Comparison of ENCODE assay signal across 15 cellular contexts in the genomic region with DNA sequence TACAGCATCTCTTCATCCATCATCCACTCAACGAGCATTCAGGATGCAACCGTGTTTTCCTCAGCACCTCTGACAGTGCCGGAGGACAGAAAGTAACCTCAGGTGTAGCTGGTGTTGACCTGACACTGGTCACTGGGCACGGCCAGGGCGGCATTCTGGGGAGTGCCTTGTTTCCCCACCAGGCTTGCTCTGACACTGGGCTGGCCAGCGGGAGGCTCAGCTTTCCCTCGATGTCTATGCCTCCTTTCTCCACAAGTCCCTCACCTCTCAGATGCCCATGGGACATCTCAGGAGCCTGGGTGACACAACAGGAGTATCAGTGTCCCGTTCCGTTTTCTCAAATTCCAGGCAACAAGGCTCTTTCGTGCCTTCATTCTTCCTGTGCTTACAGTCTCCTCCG. TPM values are rescaled to one million over a fixed set of nuclear protein-coding genes. Genes with fewer than 3 reads are reported as not detected.
A peak's percentile ranks its signal among the peaks of the same experiment; 100 is the strongest.
DNase-seq lines count a peak whose midpoint lies in the region; ATAC-seq lines count a peak whose summit lies in the region.
"Had no signal": no experiment of that assay in that cellular context is flagged by ENCODE, and none has a peak within 500 bp of the region (broad histone marks: within the 10 kb centered on the region; RNA-seq: fewer than 3 reads in every experiment).

No MANE protein-coding gene starts in this region.

- H3K4me1 Mint-ChIP-seq in activated naive CD4-positive, alpha-beta T cell treated with anti-CD3 and anti-CD28 coated beads, Interleukin-2, amount 10 ng/mL, durations not matched to agents 7 days and 5 days, result peaks cover 78% of the 10 kb centered on the region
- H3K4me1 Mint-ChIP-seq in activated CD8-positive, alpha-beta T cell treated with anti-CD3 and anti-CD28 coated beads, Interleukin-2, amount 10 ng/mL, durations not matched to agents 7 days and 5 days (ENCODE audit: low read depth), result peaks cover 59% of the 10 kb centered on the region
- peaks cover 72% of the 10 kb centered on the region for H3K4me1 Mint-ChIP-seq in central memory CD8-positive, alpha-beta T cell

- POLR2A ChIA-PET in activated CD8-positive, alpha-beta T cell treated with anti-CD3 and anti-CD28 coated beads, Interleukin-2, amount 10 ng/mL, durations not matched to agents 7 days and 5 days (lab: Charles Lee), result interaction anchor here (0.9 kb wide), 1 partner anchor 42 kb away, joined by 4 read pairs; no protein-coding TSS in a partner anchor

- intact Hi-C loops in posterior vena cava (cut with DNase I), result no loop called here

- H3K27me3 Mint-ChIP-seq in activated naive CD4-positive, alpha-beta T cell treated with anti-CD3 and anti-CD28 coated beads, Interleukin-2, amount 10 ng/mL, durations not matched to agents 7 days and 5 days, result no peaks in the 10 kb centered on the region
- H3K27me3 Mint-ChIP-seq in activated CD8-positive, alpha-beta T cell treated with anti-CD3 and anti-CD28 coated beads, Interleukin-2, amount 10 ng/mL, durations not matched to agents 7 days and 5 days (ENCODE audit: low read depth), result no peaks in the 10 kb centered on the region
- no peaks in the 10 kb centered on the region for H3K27me3 Mint-ChIP-seq in central memory CD8-positive, alpha-beta T cell

- no peaks in the 10 kb centered on the region for H3K9me3 Mint-ChIP-seq in activated naive CD4-positive, alpha-beta T cell treated with anti-CD3 and anti-CD28 coated beads, Interleukin-2, amount 10 ng/mL, durations not matched to agents 7 days and 5 days
- no peaks in the 10 kb centered on the region for H3K9me3 Mint-ChIP-seq in activated CD8-positive, alpha-beta T cell treated with anti-CD3 and anti-CD28 coated beads, Interleukin-2, amount 10 ng/mL, durations not matched to agents 7 days and 5 days (ENCODE audit: insufficient read depth)
- H3K9me3 Mint-ChIP-seq in central memory CD8-positive, alpha-beta T cell, result no peaks in the 10 kb centered on the region
- H3K9me3 Mint-ChIP-seq: CD8-positive, alpha-beta T cell had no signal

- DNase-seq in activated naive CD4-positive, alpha-beta T cell treated with anti-CD3 and anti-CD28 coated beads, Interleukin-2, amount 10 ng/mL, durations not matched to agents 7 days and 5 days, result no peak
- no peak for DNase-seq in activated naive CD4-positive, alpha-beta T cell treated with anti-CD3 and anti-CD28 coated beads, Interleukin-2, amount 50 U/mL, for 16 hours
- DNase-seq in activated CD8-positive, alpha-beta T cell treated with anti-CD3 and anti-CD28 coated beads, Interleukin-2, amount 10 ng/mL, durations not matched to agents 7 days and 5 days, result no peak
- DNase-seq in central memory CD8-positive, alpha-beta T cell (ENCODE audit: low spot score in 2 of 2), result no peak
- DNase-seq in posterior vena cava (ENCODE audit: low spot score) (peak; percentile 58), NCI-H1694 (lab: John Stamatoyannopoulos, UW) (no peak)
- DNase-seq in effector CD8-positive, alpha-beta T cell (lab: John Stamatoyannopoulos, UW), result no peak
- DNase-seq: BE2C; CD8-positive, alpha-beta T cell; DMS79; H7; NCI-H146; NCI-H2081 treated with DMSO at 0.1 percent for 48 hours; NCI-H82; PC-3 had no signal

- H3K4me3 Mint-ChIP-seq in activated naive CD4-positive, alpha-beta T cell treated with anti-CD3 and anti-CD28 coated beads, Interleukin-2, amount 10 ng/mL, durations not matched to agents 7 days and 5 days, result no peak overlapping the region
- no peak overlapping the region for H3K4me3 Mint-ChIP-seq in activated CD8-positive, alpha-beta T cell treated with anti-CD3 and anti-CD28 coated beads, Interleukin-2, amount 10 ng/mL, durations not matched to agents 7 days and 5 days
- peak overlapping the region; percentile 16 for H3K4me3 Mint-ChIP-seq in central memory CD8-positive, alpha-beta T cell
- H3K4me3 Mint-ChIP-seq: CD8-positive, alpha-beta T cell had no signal

- peak overlapping the region; percentile 78 for H3K27ac Mint-ChIP-seq in activated naive CD4-positive, alpha-beta T cell treated with anti-CD3 and anti-CD28 coated beads, Interleukin-2, amount 10 ng/mL, durations not matched to agents 7 days and 5 days
- peak overlapping the region; percentile 15 for H3K27ac Mint-ChIP-seq in activated CD8-positive, alpha-beta T cell treated with anti-CD3 and anti-CD28 coated beads, Interleukin-2, amount 10 ng/mL, durations not matched to agents 7 days and 5 days
- H3K27ac Mint-ChIP-seq in central memory CD8-positive, alpha-beta T cell (ENCODE audit: low read depth), result peak overlapping the region; percentile 62

- CTCF ChIA-PET in activated naive CD4-positive, alpha-beta T cell treated with anti-CD3 and anti-CD28 coated beads, Interleukin-2, amount 10 ng/mL, durations not matched to agents 7 days and 5 days (lab: Charles Lee), result interaction anchor here (1.6 kb wide), 1 partner anchor 30 kb away, joined by 4 read pairs; no protein-coding TSS in a partner anchor
- CTCF ChIA-PET in activated CD8-positive, alpha-beta T cell treated with anti-CD3 and anti-CD28 coated beads, Interleukin-2, amount 10 ng/mL, durations not matched to agents 7 days and 5 days (lab: Charles Lee), result no interaction called here

- no peak for ATAC-seq in activated CD8-positive, alpha-beta T cell treated with anti-CD3 and anti-CD28 coated beads, Interleukin-2, amount 10 ng/mL, durations not matched to agents 7 days and 5 days
- ATAC-seq in central memory CD8-positive, alpha-beta T cell (replicated peaks; ENCODE audit: extremely low read depth, poor library complexity, severe bottlenecking), result no peak
- ATAC-seq: CD8-positive, alpha-beta T cell; PC-3 had no signal

- H3K36me3 Mint-ChIP-seq in activated naive CD4-positive, alpha-beta T cell treated with anti-CD3 and anti-CD28 coated beads, Interleukin-2, amount 10 ng/mL, durations not matched to agents 7 days and 5 days, result peaks cover 71% of the 10 kb centered on the region
- peaks cover 61% of the 10 kb centered on the region for H3K36me3 Mint-ChIP-seq in activated CD8-positive, alpha-beta T cell treated with anti-CD3 and anti-CD28 coated beads, Interleukin-2, amount 10 ng/mL, durations not matched to agents 7 days and 5 days (ENCODE audit: low read depth)
- H3K36me3 Mint-ChIP-seq in central memory CD8-positive, alpha-beta T cell (ENCODE audit: insufficient read depth), result peaks cover 65% of the 10 kb centered on the region

RNA-seq across cellular contexts. Expression of a gene that starts 28.9 kb away (rescaled TPM):
- total RNA-seq in activated CD8-positive, alpha-beta T cell treated with anti-CD3 and anti-CD28 coated beads, Interleukin-2, amount 10 ng/mL, durations not matched to agents 7 days and 5 days, result 100 to 1,000 TPM; 214 to 222 TPM
- total RNA-seq in posterior vena cava, result under 1 TPM; 0.43 to 0.93 TPM
- total RNA-seq: H7, PC-3 had no signal

RNA-seq across cellular contexts. Expression of a gene that starts 48.5 kb away (rescaled TPM):
- total RNA-seq in activated CD8-positive, alpha-beta T cell treated with anti-CD3 and anti-CD28 coated beads, Interleukin-2, amount 10 ng/mL, durations not matched to agents 7 days and 5 days, result 1 to 10 TPM; 2.0 to 2.2 TPM
- total RNA-seq in posterior vena cava, result 10 to 100 TPM; 27.4 to 29.3 TPM
- total RNA-seq: PC-3 had no signal

Comparison
In these comparisons a context has a peak if more than half of its experiments do, and no peak if none do; other contexts are left out.
1. H3K27ac Mint-ChIP-seq: peak in every context shown above with its lines; median percentile 78 in activated naive CD4-positive, alpha-beta T cell treated with anti-CD3 and anti-CD28 coated beads, Interleukin-2, amount 10 ng/mL, durations not matched to agents 7 days and 5 days; 62 in central memory CD8-positive, alpha-beta T cell; 15 in activated CD8-positive, alpha-beta T cell treated with anti-CD3 and anti-CD28 coated beads, Interleukin-2, amount 10 ng/mL, durations not matched to agents 7 days and 5 days.
2. RNA of a gene that starts 28.9 kb away (total RNA-seq): 214 to 222 TPM in activated CD8-positive, alpha-beta T cell treated with anti-CD3 and anti-CD28 coated beads, Interleukin-2, amount 10 ng/mL, durations not matched to agents 7 days and 5 days; 0.43 to 0.93 TPM in posterior vena cava; every median in the first group is over 100 times any median in the second.
3. RNA of a gene that starts 48.5 kb away (total RNA-seq): 27.4 to 29.3 TPM in posterior vena cava; 2.0 to 2.2 TPM in activated CD8-positive, alpha-beta T cell treated with anti-CD3 and anti-CD28 coated beads, Interleukin-2, amount 10 ng/mL, durations not matched to agents 7 days and 5 days; every median in the first group is over 4 times any median in the second.